8 cellular contexts compared by ENCODE assay signal in the genomic region with DNA sequence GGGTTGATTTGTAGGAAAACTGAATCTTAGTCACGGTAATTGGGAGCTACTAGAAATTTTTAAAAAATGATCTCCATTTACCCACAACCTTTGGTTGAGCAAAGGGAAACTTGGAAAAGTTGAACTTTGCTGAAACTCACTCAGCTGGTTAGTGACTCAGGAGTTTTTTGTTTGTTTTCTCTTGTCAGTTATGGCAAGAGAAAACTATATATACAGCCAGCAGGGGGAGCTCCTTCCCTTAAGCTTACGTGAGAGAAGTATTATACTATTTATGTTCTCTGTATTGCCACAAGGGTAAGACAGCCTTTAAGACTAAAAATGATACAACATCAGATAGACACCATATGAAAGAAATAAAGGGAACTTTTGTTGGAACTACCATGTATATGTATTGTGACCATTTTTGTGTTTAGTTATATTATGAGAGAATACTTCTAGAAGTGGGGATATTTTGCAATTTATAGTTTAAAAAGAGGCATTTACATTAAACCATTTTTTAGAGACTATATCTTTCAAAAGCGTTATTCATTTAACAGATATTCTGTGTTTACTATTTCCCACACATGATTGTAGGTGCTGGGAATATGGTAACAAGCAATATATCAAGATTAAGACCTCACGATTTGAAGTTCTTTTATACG. TPM values are rescaled to one million over a fixed set of nuclear protein-coding genes. Genes with fewer than 3 reads are reported as not detected.
DNase-seq lines count a peak whose midpoint lies in the region; ATAC-seq and TF ChIP-seq lines count a peak whose summit lies in the region.

No MANE protein-coding gene starts in this region.

- H3K4me3 ChIP-seq in astrocyte of the cerebellum (ENCODE audit: low read depth, low read length): no peak overlapping the region

- in situ Hi-C loops in astrocyte of the cerebellum (cut with HindIII; ENCODE audit: low sequenced_read_pairs): no loop called here

- TF ChIP-seq CTCF in astrocyte of the cerebellum (IDR thresholded peaks at IDR 0.05; ENCODE audit: low read depth, low read length, missing control alignments): peak; percentile 82

- no peak for DNase-seq in Right ventricle myocardium inferior (ENCODE audit: missing footprints)
- DNase-seq in cardiac septum (ENCODE audit: low spot score): no peak
- peak; percentile 80 for DNase-seq in NCI-H1105 treated with DMSO at 0.1 percent for 48 hours (lab: John Stamatoyannopoulos, UW)
- DNase-seq in SK-N-DZ (ENCODE audit: low spot score): peak; percentile 88
- peak; percentile 86 for DNase-seq in astrocyte of the cerebellum (ENCODE audit: low read depth)
- DNase-seq in iPS DF 19.7 (ENCODE audit: low read depth, low spot score): peak; percentile 40
- peak; percentile 67 for DNase-seq in stimulated activated CD4-positive, alpha-beta T cell treated with anti-CD3 and anti-CD28 coated beads, Interleukin-15, amount 100 ng/mL, for 24 hours

- ATAC-seq in Right ventricle myocardium inferior (peak; percentile 48), HG02840 (IDR thresholded peaks at IDR 0.05; ENCODE audit: low FRiP score, unreplicated experiment) (peak; percentile 65)

- intact Hi-C loops in Right ventricle myocardium inferior (cut with DNase I) (no loop called here), cardiac septum (cut with DNase I) (no loop called here)

RNA-seq across cellular contexts. Expression of gene TBC1D30, which starts 28.1 kb away (rescaled TPM):
- total RNA-seq in Right ventricle myocardium inferior: 0.35 TPM
- total RNA-seq in cardiac septum: 1.8 TPM
- 8.9 and 10.9 TPM in 2 replicates for polyA plus RNA-seq in SK-N-DZ (2014; cell fraction: cytosol; rRNA removed)
- polyA plus RNA-seq in SK-N-DZ (2014; cell fraction: nucleus; rRNA removed): 10.4 and 11.2 TPM in 2 replicates

RNA-seq across cellular contexts. Expression of gene GNS, which starts 37.1 kb away (rescaled TPM):
- total RNA-seq in Right ventricle myocardium inferior (101 TPM), cardiac septum (86.6 TPM)
- 30.1 and 37.4 TPM in 2 replicates for polyA plus RNA-seq in SK-N-DZ (2014; cell fraction: cytosol; rRNA removed)
- 11.5 and 14.5 TPM in 2 replicates for polyA plus RNA-seq in SK-N-DZ (2014; cell fraction: nucleus; rRNA removed)

Comparison
In these comparisons a context has a peak if more than half of its experiments do, and no peak if none do; other contexts are left out.
1. DNase-seq: peak in NCI-H1105 treated with DMSO at 0.1 percent for 48 hours (single experiment), SK-N-DZ (single experiment), astrocyte of the cerebellum (single experiment), iPS DF 19.7 (single experiment) and stimulated activated CD4-positive, alpha-beta T cell treated with anti-CD3 and anti-CD28 coated beads, Interleukin-15, amount 100 ng/mL, for 24 hours (single experiment); none in Right ventricle myocardium inferior (single experiment) and cardiac septum (single experiment).